8 cellular contexts compared by ENCODE assay signal in genomic region chr11:128630367-128631230, GRCh38. TPM values are rescaled to one million over a fixed set of nuclear protein-coding genes. Genes with fewer than 3 reads are reported as not detected.
DNase-seq lines count a peak whose midpoint lies in the region; ATAC-seq lines count a peak whose summit lies in the region.

No MANE protein-coding gene starts in this region.

- no peaks in the 10 kb centered on the region for H3K36me3 Mint-ChIP-seq in naive B cell

- no peaks in the 10 kb centered on the region for H3K27me3 Mint-ChIP-seq in naive B cell

- peaks cover 60 to 73% (median 68%) of the 10 kb centered on the region in 3 donors for H3K4me1 Mint-ChIP-seq in naive B cell

- peak overlapping the region; percentile 11 to 80 (median 59) for H3K4me3 Mint-ChIP-seq in naive B cell

- peaks cover 0 to 5% (median 0%) of the 10 kb centered on the region in 7 donors for H3K9me3 Mint-ChIP-seq in naive B cell

- peak; percentile 74 for ATAC-seq in GM19351 (IDR thresholded peaks at IDR 0.05; ENCODE audit: unreplicated experiment)
- peak; percentile 56 for ATAC-seq in HG03520 (IDR thresholded peaks at IDR 0.05; ENCODE audit: unreplicated experiment)
- peak; percentile 87 to 95 for ATAC-seq in naive B cell (ENCODE audit: low read depth in 2 of 2)

- DNase-seq in CD1c-positive myeloid dendritic cell (ENCODE audit: extremely low spot score) (peak; percentile 94), NOMO-1 treated with DMSO at 0.1 percent for 48 hours (lab: John Stamatoyannopoulos, UW; ENCODE audit: unreplicated experiment) (peak; percentile 89), epidermal melanocyte (ENCODE audit: insufficient read length, low spot score) (peak; percentile 60), naive B cell (peak; percentile 93)
- peak; percentile 63 for DNase-seq in activated CD8-positive, alpha-beta memory T cell treated with anti-CD3 and anti-CD28 coated beads, Interleukin-2, amount 50 U/mL, for 1 hour (ENCODE audit: extremely low read depth)
- peak; percentile 77 to 86 for DNase-seq in stimulated activated CD8-positive, alpha-beta memory T cell treated with anti-CD3 and anti-CD28 coated beads, Interleukin-7, amount 100 ng/mL, for 4 hours (ENCODE audit: low read depth in 2 of 2)

- H3K27ac Mint-ChIP-seq in naive B cell, result peak overlapping the region; percentile 76 to 97 (median 96)

RNA-seq across cellular contexts. Expression of gene ETS1, which starts 43.2 kb away (rescaled TPM):
- polyA plus RNA-seq in naive B cell (ENCODE audit: low read depth in 6 of 6), result 100 to 1,000 TPM; 205 to 278 (median 247) TPM

Comparison
In these comparisons a context has a peak if more than half of its experiments do, and no peak if none do; other contexts are left out.
1. Peak in every context shown above with its lines: DNase-seq and ATAC-seq.